ENCODE assay signal across 1 cellular context in genomic region chr1:153790996-153791855, GRCh38.
A peak's percentile ranks its signal among the peaks of the same experiment; 100 is the strongest.
TF ChIP-seq lines count a peak whose summit lies in the region.

No MANE protein-coding gene starts in this region.

TF ChIP-seq in GM12878, 131 proteins besides CTCF, POLR2A, EP300 and RAD21 (continued from another document and continues in another):
- TF ChIP-seq, protein P1, sequence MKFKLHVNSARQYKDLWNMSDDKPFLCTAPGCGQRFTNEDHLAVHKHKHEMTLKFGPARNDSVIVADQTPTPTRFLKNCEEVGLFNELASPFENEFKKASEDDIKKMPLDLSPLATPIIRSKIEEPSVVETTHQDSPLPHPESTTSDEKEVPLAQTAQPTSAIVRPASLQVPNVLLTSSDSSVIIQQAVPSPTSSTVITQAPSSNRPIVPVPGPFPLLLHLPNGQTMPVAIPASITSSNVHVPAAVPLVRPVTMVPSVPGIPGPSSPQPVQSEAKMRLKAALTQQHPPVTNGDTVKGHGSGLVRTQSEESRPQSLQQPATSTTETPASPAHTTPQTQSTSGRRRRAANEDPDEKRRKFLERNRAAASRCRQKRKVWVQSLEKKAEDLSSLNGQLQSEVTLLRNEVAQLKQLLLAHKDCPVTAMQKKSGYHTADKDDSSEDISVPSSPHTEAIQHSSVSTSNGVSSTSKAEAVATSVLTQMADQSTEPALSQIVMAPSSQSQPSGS (IDR thresholded peaks at IDR 0.05; ENCODE audit: low read length): peak; percentile 95; the same call in 1 of the 2 replicates
- TF ChIP-seq BCL11A (IDR thresholded peaks at IDR 0.05; ENCODE audit: low read depth, low read length) (0 out of 2 replicates have a peak, but pooled peaks have one; percentile 16), RAD51 (IDR thresholded peaks at IDR 0.05) (peak; percentile 43; the same call in 1 of the 2 replicates), ZNF217 (IDR thresholded peaks at IDR 0.05) (peak; percentile 98), SMAD1 (IDR thresholded peaks at IDR 0.05; ENCODE audit: low read depth, partially characterized antibody) (peak; percentile 52), EED (IDR thresholded peaks at IDR 0.05; ENCODE audit: low read depth) (peak; percentile 99), ZBTB40 (IDR thresholded peaks at IDR 0.05; ENCODE audit: borderline replicate concordance) (peak; percentile 45; the same call in 1 of the 2 replicates), RELA (IDR thresholded peaks at IDR 0.05; ENCODE audit: borderline replicate concordance, partially characterized antibody) (no peak), MYC (IDR thresholded peaks at IDR 0.05; ENCODE audit: insufficient read depth, insufficient read length, insufficient replicate concordance, low read length, severe bottlenecking) (no peak), SPI1 (IDR thresholded peaks at IDR 0.05; ENCODE audit: borderline replicate concordance, insufficient read depth, low read depth, low read length) (peak; percentile 97), MEF2A (IDR thresholded peaks at IDR 0.05; ENCODE audit: insufficient read depth, low read depth, low read length) (peak; percentile 98), SMAD5 (IDR thresholded peaks at IDR 0.05; ENCODE audit: low read depth) (no peak), CHD4 (IDR thresholded peaks at IDR 0.05) (no peak), YY1 (IDR thresholded peaks at IDR 0.05; ENCODE audit: low read depth, low read length) (peak; percentile 12; the same call in 1 of the 2 replicates), CEBPB (IDR thresholded peaks at IDR 0.05; ENCODE audit: borderline replicate concordance in 1 of 2, low read depth in 2 of 2, low read length in 2 of 2) (peak in 1 of 2 experiments; percentile 99; a peak in 3 of 4 replicates), MYB (IDR thresholded peaks at IDR 0.05; ENCODE audit: borderline replicate concordance, low read depth, low read length) (no peak), SP1 (IDR thresholded peaks at IDR 0.05; ENCODE audit: low read depth, low read length) (peak; percentile 30), CREM (IDR thresholded peaks at IDR 0.05; ENCODE audit: low read depth) (peak; percentile 24; the same call in 1 of the 2 replicates), PBX3 (IDR thresholded peaks at IDR 0.05; ENCODE audit: insufficient replicate concordance, low read depth, low read length) (peak; percentile 86), IKZF2 (IDR thresholded peaks at IDR 0.05) (peak; percentile 99 to 100), HDGF (IDR thresholded peaks at IDR 0.05) (no peak), MTA3 (IDR thresholded peaks at IDR 0.05; ENCODE audit: borderline replicate concordance, low read length) (peak; percentile 80), POLR2AphosphoS2 (IDR thresholded peaks at IDR 0.05; ENCODE audit: low read depth, low read length) (no peak), RFX5 (IDR thresholded peaks at IDR 0.05; ENCODE audit: low read depth, low read length) (0 out of 2 replicates have a peak, but pooled peaks have one; percentile 13), ETV6 (conservative IDR thresholded peaks at IDR 0.05 in 1 of 2, IDR thresholded peaks at IDR 0.05 in 1 of 2; ENCODE audit: borderline replicate concordance in 1 of 2, low read depth in 1 of 2) (no peak), DPF2 (IDR thresholded peaks at IDR 0.05) (peak; percentile 93), FOXM1 (IDR thresholded peaks at IDR 0.05; ENCODE audit: low read depth, low read length) (peak; percentile 6; the same call in 1 of the 2 replicates), ASH2L (IDR thresholded peaks at IDR 0.05; ENCODE audit: borderline replicate concordance, low read depth) (no peak), ZNF24 (IDR thresholded peaks at IDR 0.05) (peak; percentile 60; the same call in 1 of the 2 replicates), JUNB (IDR thresholded peaks at IDR 0.05) (peak; percentile 25; the same call in 1 of the 2 replicates), PML (IDR thresholded peaks at IDR 0.05; ENCODE audit: low read length) (peak; percentile 87; the same call in 1 of the 2 replicates), PKNOX1 (IDR thresholded peaks at IDR 0.05) (peak; percentile 97), RCOR1 (conservative IDR thresholded peaks at IDR 0.05; ENCODE audit: low read depth, low read length) (0 out of 2 replicates have a peak, but pooled peaks have one; percentile 38), MTA2 (IDR thresholded peaks at IDR 0.05; ENCODE audit: low read depth) (peak; percentile 76; the same call in 1 of the 2 replicates), ZNF622 (IDR thresholded peaks at IDR 0.05) (no peak), TBL1XR1 (IDR thresholded peaks at IDR 0.05; ENCODE audit: low read depth, low read length) (peak; percentile 42; the same call in 1 of the 2 replicates), BHLHE40 (IDR thresholded peaks at IDR 0.05; ENCODE audit: borderline replicate concordance in 1 of 2, low read depth in 2 of 2, low read length in 1 of 2) (peak; percentile 63 to 76), GATAD2B (conservative IDR thresholded peaks at IDR 0.05; ENCODE audit: low read depth) (peak; percentile 71)
- TF ChIP-seq, protein P2, sequence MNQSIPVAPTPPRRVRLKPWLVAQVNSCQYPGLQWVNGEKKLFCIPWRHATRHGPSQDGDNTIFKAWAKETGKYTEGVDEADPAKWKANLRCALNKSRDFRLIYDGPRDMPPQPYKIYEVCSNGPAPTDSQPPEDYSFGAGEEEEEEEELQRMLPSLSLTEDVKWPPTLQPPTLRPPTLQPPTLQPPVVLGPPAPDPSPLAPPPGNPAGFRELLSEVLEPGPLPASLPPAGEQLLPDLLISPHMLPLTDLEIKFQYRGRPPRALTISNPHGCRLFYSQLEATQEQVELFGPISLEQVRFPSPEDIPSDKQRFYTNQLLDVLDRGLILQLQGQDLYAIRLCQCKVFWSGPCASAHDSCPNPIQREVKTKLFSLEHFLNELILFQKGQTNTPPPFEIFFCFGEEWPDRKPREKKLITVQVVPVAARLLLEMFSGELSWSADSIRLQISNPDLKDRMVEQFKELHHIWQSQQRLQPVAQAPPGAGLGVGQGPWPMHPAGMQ (IDR thresholded peaks at IDR 0.05; ENCODE audit: borderline replicate concordance): no peak
- TF ChIP-seq, protein P3, sequence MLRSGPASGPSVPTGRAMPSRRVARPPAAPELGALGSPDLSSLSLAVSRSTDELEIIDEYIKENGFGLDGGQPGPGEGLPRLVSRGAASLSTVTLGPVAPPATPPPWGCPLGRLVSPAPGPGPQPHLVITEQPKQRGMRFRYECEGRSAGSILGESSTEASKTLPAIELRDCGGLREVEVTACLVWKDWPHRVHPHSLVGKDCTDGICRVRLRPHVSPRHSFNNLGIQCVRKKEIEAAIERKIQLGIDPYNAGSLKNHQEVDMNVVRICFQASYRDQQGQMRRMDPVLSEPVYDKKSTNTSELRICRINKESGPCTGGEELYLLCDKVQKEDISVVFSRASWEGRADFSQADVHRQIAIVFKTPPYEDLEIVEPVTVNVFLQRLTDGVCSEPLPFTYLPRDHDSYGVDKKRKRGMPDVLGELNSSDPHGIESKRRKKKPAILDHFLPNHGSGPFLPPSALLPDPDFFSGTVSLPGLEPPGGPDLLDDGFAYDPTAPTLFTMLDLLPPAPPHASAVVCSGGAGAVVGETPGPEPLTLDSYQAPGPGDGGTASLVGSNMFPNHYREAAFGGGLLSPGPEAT (IDR thresholded peaks at IDR 0.05; ENCODE audit: low read depth): peak; percentile 98
- TF ChIP-seq, protein P4, sequence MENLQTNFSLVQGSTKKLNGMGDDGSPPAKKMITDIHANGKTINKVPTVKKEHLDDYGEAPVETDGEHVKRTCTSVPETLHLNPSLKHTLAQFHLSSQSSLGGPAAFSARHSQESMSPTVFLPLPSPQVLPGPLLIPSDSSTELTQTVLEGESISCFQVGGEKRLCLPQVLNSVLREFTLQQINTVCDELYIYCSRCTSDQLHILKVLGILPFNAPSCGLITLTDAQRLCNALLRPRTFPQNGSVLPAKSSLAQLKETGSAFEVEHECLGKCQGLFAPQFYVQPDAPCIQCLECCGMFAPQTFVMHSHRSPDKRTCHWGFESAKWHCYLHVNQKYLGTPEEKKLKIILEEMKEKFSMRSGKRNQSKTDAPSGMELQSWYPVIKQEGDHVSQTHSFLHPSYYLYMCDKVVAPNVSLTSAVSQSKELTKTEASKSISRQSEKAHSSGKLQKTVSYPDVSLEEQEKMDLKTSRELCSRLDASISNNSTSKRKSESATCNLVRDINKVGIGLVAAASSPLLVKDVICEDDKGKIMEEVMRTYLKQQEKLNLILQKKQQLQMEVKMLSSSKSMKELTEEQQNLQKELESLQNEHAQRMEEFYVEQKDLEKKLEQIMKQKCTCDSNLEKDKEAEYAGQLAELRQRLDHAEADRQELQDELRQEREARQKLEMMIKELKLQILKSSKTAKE (IDR thresholded peaks at IDR 0.05; ENCODE audit: low read depth, poor library complexity, severe bottlenecking): peak; percentile 81
- TF ChIP-seq, protein P5, sequence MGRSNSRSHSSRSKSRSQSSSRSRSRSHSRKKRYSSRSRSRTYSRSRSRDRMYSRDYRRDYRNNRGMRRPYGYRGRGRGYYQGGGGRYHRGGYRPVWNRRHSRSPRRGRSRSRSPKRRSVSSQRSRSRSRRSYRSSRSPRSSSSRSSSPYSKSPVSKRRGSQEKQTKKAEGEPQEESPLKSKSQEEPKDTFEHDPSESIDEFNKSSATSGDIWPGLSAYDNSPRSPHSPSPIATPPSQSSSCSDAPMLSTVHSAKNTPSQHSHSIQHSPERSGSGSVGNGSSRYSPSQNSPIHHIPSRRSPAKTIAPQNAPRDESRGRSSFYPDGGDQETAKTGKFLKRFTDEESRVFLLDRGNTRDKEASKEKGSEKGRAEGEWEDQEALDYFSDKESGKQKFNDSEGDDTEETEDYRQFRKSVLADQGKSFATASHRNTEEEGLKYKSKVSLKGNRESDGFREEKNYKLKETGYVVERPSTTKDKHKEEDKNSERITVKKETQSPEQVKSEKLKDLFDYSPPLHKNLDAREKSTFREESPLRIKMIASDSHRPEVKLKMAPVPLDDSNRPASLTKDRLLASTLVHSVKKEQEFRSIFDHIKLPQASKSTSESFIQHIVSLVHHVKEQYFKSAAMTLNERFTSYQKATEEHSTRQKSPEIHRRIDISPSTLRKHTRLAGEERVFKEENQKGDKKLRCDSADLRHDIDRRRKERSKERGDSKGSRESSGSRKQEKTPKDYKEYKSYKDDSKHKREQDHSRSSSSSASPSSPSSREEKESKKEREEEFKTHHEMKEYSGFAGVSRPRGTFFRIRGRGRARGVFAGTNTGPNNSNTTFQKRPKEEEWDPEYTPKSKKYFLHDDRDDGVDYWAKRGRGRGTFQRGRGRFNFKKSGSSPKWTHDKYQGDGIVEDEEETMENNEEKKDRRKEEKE (IDR thresholded peaks at IDR 0.05): no peak
